ENCODE assay signal across 32 cellular contexts in the genomic region with DNA sequence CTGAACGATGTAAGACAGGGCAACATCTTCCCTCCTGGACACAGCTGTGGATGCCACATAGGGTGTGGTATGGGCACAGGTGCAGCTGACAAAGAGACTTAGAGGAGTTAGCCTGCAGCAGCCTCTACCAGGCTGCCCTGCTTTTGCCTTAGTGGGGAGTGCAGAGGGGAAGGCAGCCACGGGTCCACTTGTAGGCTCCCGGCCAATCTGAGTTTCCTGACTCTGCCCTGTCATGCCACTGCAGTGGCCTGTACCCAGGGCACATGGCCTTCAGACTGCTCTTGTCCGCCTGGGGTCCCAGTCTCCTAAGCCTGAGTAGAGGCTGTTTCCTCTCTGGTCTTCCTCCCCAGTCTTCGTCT. TPM values are rescaled to one million over a fixed set of nuclear protein-coding genes. Genes with fewer than 3 reads are reported as not detected.
DNase-seq lines count a peak whose midpoint lies in the region; ATAC-seq, FAIRE-seq and TF ChIP-seq lines count a peak whose summit lies in the region.
"Had no signal": no experiment of that assay in that cellular context is flagged by ENCODE, and none has a peak within 500 bp of the region (broad histone marks: within the 10 kb centered on the region; RNA-seq: fewer than 3 reads in every experiment).

No MANE protein-coding gene starts in this region.

- TF ChIP-seq CTCF in VCaP (conservative IDR thresholded peaks at IDR 0.05) (no peak), endodermal cell (conservative IDR thresholded peaks at IDR 0.05) (no peak), HepG2 (CRISPR knock-in tag; IDR thresholded peaks at IDR 0.05) (no peak), upper lobe of right lung (IDR thresholded peaks at IDR 0.05) (no peak)

- no peak overlapping the region for H3K27ac Mint-ChIP-seq in endodermal cell
- H3K27ac Mint-ChIP-seq: CD4-positive, alpha-beta memory T cell; GM23338; HFFc6; IgD-negative memory B cell had no signal

- FAIRE-seq in HepG2 (lab: Jason Lieb, UNC): no peak
- FAIRE-seq: GM18507 had no signal

- peaks cover 7% of the 10 kb centered on the region for H3K4me1 Mint-ChIP-seq in endodermal cell
- H3K4me1 Mint-ChIP-seq: CD4-positive, alpha-beta memory T cell; IgD-negative memory B cell had no signal

- H3K27me3 Mint-ChIP-seq in endodermal cell (ENCODE audit: insufficient read depth): peaks cover 7% of the 10 kb centered on the region

- H3K9ac ChIP-seq in endodermal cell (ENCODE audit: extremely low read depth, low read length, poor library complexity, severe bottlenecking): no peak overlapping the region
- H3K9ac ChIP-seq in HepG2 (ENCODE audit: insufficient read depth, low read depth, low read length): peak overlapping the region; percentile 75
- H3K9ac ChIP-seq: KMS-11 had no signal

- CTCF ChIA-PET in HepG2 (lab: Yijun Ruan, JAX; ENCODE audit: low intra/inter-chr PET ratio, low total read pairs): no interaction called here

- intact Hi-C loops in HepG2 (cut with micrococcal nuclease; ENCODE audit: unreplicated experiment): no loop called here
- intact Hi-C loops in upper lobe of right lung (cut with DNase I): no loop called here

- POLR2A ChIA-PET in HepG2 (lab: Yijun Ruan, JAX): interaction anchor here (1.1 to 3.3 kb wide), 13 partner anchors 16 to 164 kb away, joined by 3 to 34 read pairs (median 7); partner anchors contain the start of genes CST3 and NAPB

- H3K36me3 Mint-ChIP-seq in endodermal cell (ENCODE audit: low read depth): no peaks in the 10 kb centered on the region
- H3K36me3 Mint-ChIP-seq: CD4-positive, alpha-beta memory T cell; IgD-negative memory B cell had no signal

- H3K4me2 ChIP-seq in HepG2 (ENCODE audit: low read depth, low read length): peak overlapping the region; percentile 90
- H3K4me2 ChIP-seq: GM23338, KMS-11 had no signal

- H3K27ac ChIP-seq in VCaP (peak overlapping the region; percentile 61; the same call in 1 of the 2 replicates), endodermal cell (ENCODE audit: low read depth, low read length) (no peak overlapping the region), HepG2 (ENCODE audit: extremely low read length, insufficient read depth, low read length) (peak overlapping the region; percentile 80), upper lobe of right lung (no peak overlapping the region)
- H3K27ac ChIP-seq: KMS-11, RWPE1, SK-N-MC had no signal

- TF ChIP-seq EP300 in HepG2 (IDR thresholded peaks at IDR 0.05; ENCODE audit: low read depth in 2 of 2, low read length in 2 of 2): no peak
- no peak for TF ChIP-seq EP300 in HepG2 (CRISPR knock-in tag; IDR thresholded peaks at IDR 0.05; ENCODE audit: borderline replicate concordance)

- H3K79me2 ChIP-seq in HepG2 (ENCODE audit: insufficient read depth, low read length): no peaks in the 10 kb centered on the region

- in situ Hi-C loops in HepG2 (cut with HindIII; ENCODE audit: extremely low pct_ligation_motif_present, low pct_unique_long_range_greater_than_20kb): no loop called here

- H3K27me3 ChIP-seq in endodermal cell (ENCODE audit: control insufficient read depth, insufficient read depth, low read length, poor library complexity, severe bottlenecking) (no peaks in the 10 kb centered on the region), HepG2 (ENCODE audit: control insufficient read depth in 1 of 2, insufficient read depth in 2 of 2, low read length in 2 of 2) (no peaks in the 10 kb centered on the region), upper lobe of right lung (peaks cover 16% of the 10 kb centered on the region)

- TSS peak; percentile 89 for BruUV-seq in HepG2 (replicated peaks; lab: Mats Ljungman, UMichigan)

- peaks cover 14% of the 10 kb centered on the region for H3K9me3 Mint-ChIP-seq in endodermal cell
- H3K9me3 Mint-ChIP-seq: HFFc6 had no signal

- H2AFZ ChIP-seq in HepG2 (ENCODE audit: low read length): no peak overlapping the region
- H2AFZ ChIP-seq: GM23338 had no signal

- H3K4me1 ChIP-seq in endodermal cell (ENCODE audit: control insufficient read depth, insufficient read depth, low read length) (no peaks in the 10 kb centered on the region), HepG2 (ENCODE audit: insufficient read depth, low read length) (peaks cover 66% of the 10 kb centered on the region), upper lobe of right lung (no peaks in the 10 kb centered on the region)
- H3K4me1 ChIP-seq: HAP-1 had no signal

- no peaks in the 10 kb centered on the region for H3K36me3 ChIP-seq in endodermal cell (ENCODE audit: control insufficient read depth, insufficient read depth, low read length)
- no peaks in the 10 kb centered on the region for H3K36me3 ChIP-seq in HepG2 (replicated peaks in 1 of 2; ENCODE audit: control insufficient read depth in 1 of 2, insufficient read depth in 2 of 2, low read length in 2 of 2)
- no peaks in the 10 kb centered on the region for H3K36me3 ChIP-seq in upper lobe of right lung
- H3K36me3 ChIP-seq: HAP-1 had no signal

- H4K20me1 ChIP-seq in HepG2 (ENCODE audit: insufficient read depth, low read length): no peaks in the 10 kb centered on the region

- no peak overlapping the region for H3K4me3 Mint-ChIP-seq in endodermal cell
- H3K4me3 Mint-ChIP-seq: CD4-positive, alpha-beta memory T cell; GM23338; HFFc6; IgD-negative memory B cell had no signal

- 87 to 95% methylated on average over 4 to 5 of the region's 5 CpGs for WGBS in endodermal cell (ENCODE audit: insufficient coverage in 1 of 2, insufficient read length in 1 of 2), 2 experiments
- 42% methylated on average over 5 of the region's 5 CpGs for WGBS in HepG2 (ENCODE audit: low lambda C conversion rate)

- H3K9me3 ChIP-seq in endodermal cell (ENCODE audit: control insufficient read depth, low read length): peaks cover 7% of the 10 kb centered on the region
- H3K9me3 ChIP-seq in HepG2 (ENCODE audit: low read length): no peaks in the 10 kb centered on the region
- no peaks in the 10 kb centered on the region for H3K9me3 ChIP-seq in upper lobe of right lung
- H3K9me3 ChIP-seq: HAP-1 had no signal

- no peak for TF ChIP-seq RAD21 in HepG2 (CRISPR knock-in tag; IDR thresholded peaks at IDR 0.05)

- ATAC-seq in HepG2 (peak; percentile 37), upper lobe of right lung (peak; percentile 17), GM18519 (IDR thresholded peaks at IDR 0.05; ENCODE audit: low FRiP score, unreplicated experiment) (no peak)
- ATAC-seq: Panc1 had no signal

- H3K4me3 ChIP-seq in endodermal cell (ENCODE audit: low read length): no peak overlapping the region
- H3K4me3 ChIP-seq in HepG2 (replicated peaks in 1 of 3; ENCODE audit: insufficient read depth in 1 of 3, low read depth in 2 of 3, low read length in 3 of 3): peak overlapping the region in 1 of 3 experiments; percentile 58; a peak in 1 of 6 replicates
- no peak overlapping the region for H3K4me3 ChIP-seq in upper lobe of right lung
- H3K4me3 ChIP-seq: GM23338, HAP-1, SK-N-MC had no signal

- TF ChIP-seq POLR2A in HepG2 (IDR thresholded peaks at IDR 0.05; ENCODE audit: insufficient read depth in 1 of 2, low read depth in 2 of 2, low read length in 2 of 2): no peak

- DNase-seq in endodermal cell (peak; percentile 26), HepG2 (ENCODE audit: low spot score) (no peak), upper lobe of right lung (no peak), inferior parietal cortex (ENCODE audit: extremely low spot score) (no peak), NOMO-1 treated with dmso at 0.1 percent for 144 hours (lab: John Stamatoyannopoulos, UW; ENCODE audit: unreplicated experiment) (no peak)
- DNase-seq: C1 segment of cervical spinal cord; CD4-positive, alpha-beta memory T cell; COR-L47; DMS53; HFFc6; MM.1S; NCI-H1417; NCI-H1694; NCI-H2029 treated with DMSO at 0.1 percent for 48 hours; NCI-H2227 treated with DMSO at 0.1 percent for 48 hours; NCI-H526 treated with DMSO at 0.1 percent for 48 hours; SIG-M5 had no signal

RNA-seq across cellular contexts. Expression of gene CST9L, which starts 17.1 kb away (rescaled TPM):
- not detected for total RNA-seq in endodermal cell
- not detected for polyA plus RNA-seq in endodermal cell (2013, experiment 1 of 2)
- not detected for polyA plus RNA-seq in endodermal cell (2013, experiment 2 of 2)
- 0.15 TPM in 1 of 2 replicates, not detected in the other for total RNA-seq in HepG2 (2016; rRNA removed; fragmentation: Illumina TruSeq; extraction: Trizol)
- total RNA-seq in HepG2 (2016; cell fraction: cytosol; rRNA removed; fragmentation: Illumina TruSeq; extraction: Trizol; ENCODE audit: low read depth): not detected in 2 replicates
- total RNA-seq in HepG2 (2016; cell fraction: insoluble cytoplasmic fraction; rRNA removed; fragmentation: Illumina TruSeq; extraction: Trizol): not detected in 2 replicates
- not detected in 2 replicates for total RNA-seq in HepG2 (2016; cell fraction: membrane; rRNA removed; fragmentation: Illumina TruSeq; extraction: Trizol)
- total RNA-seq in HepG2 (2016; cell fraction: nucleus; rRNA removed; fragmentation: Illumina TruSeq; extraction: Trizol): not detected in 2 replicates
- polyA plus RNA-seq in HepG2 (2011; rRNA removed): not detected in 2 replicates
- polyA plus RNA-seq in HepG2 (2011; cell fraction: cytosol; rRNA removed): not detected in 2 replicates
- not detected in 2 replicates for polyA plus RNA-seq in HepG2 (2011; cell fraction: nucleus; rRNA removed)
- not detected in 2 replicates for polyA plus RNA-seq in HepG2 (2012)
- not detected in 2 replicates for polyA plus RNA-seq in HepG2 (2016; cell fraction: cytosol; fragmentation: Illumina TruSeq; extraction: Trizol; ENCODE audit: low read depth)
- not detected in 2 replicates for polyA plus RNA-seq in HepG2 (2016; cell fraction: insoluble cytoplasmic fraction; fragmentation: Illumina TruSeq; extraction: Trizol; ENCODE audit: low read depth)
- polyA plus RNA-seq in HepG2 (2016; cell fraction: membrane; fragmentation: Illumina TruSeq; extraction: Trizol; ENCODE audit: low read depth): not detected in 2 replicates
- polyA plus RNA-seq in HepG2 (2016; cell fraction: nucleus; fragmentation: Illumina TruSeq; extraction: Trizol; ENCODE audit: insufficient read depth, low read depth): not detected in 2 replicates
- polyA minus RNA-seq in HepG2 (2011; rRNA and poly(A)+ RNA removed; ENCODE audit: low replicate concordance): not detected in 2 replicates
- not detected in 2 replicates for polyA minus RNA-seq in HepG2 (2011; cell fraction: cytosol; rRNA and poly(A)+ RNA removed)
- polyA minus RNA-seq in HepG2 (2011; cell fraction: nucleus; rRNA and poly(A)+ RNA removed): not detected in 2 replicates
- not detected for total RNA-seq in upper lobe of right lung
- total RNA-seq: A673; CD4-positive, alpha-beta memory T cell; Daoy; G401; GM23338; HFFc6; NCI-H460; OCI-LY7 had no signal
- polyA plus RNA-seq: CD4-positive, alpha-beta memory T cell; GM23338; IgD-negative memory B cell had no signal

RNA-seq across cellular contexts. Expression of gene CST9, which starts 20.3 kb away (rescaled TPM):
- total RNA-seq in endodermal cell (not detected), HepG2 (2016; rRNA removed; fragmentation: Illumina TruSeq; extraction: Trizol) (0.07 TPM in 1 of 2 replicates, not detected in the other), upper lobe of right lung (not detected)
- polyA plus RNA-seq in endodermal cell (2013, experiment 1 of 2): not detected
- polyA plus RNA-seq in endodermal cell (2013, experiment 2 of 2): not detected
- not detected in 2 replicates for total RNA-seq in HepG2 (2016; cell fraction: cytosol; rRNA removed; fragmentation: Illumina TruSeq; extraction: Trizol; ENCODE audit: low read depth)
- not detected in 2 replicates for total RNA-seq in HepG2 (2016; cell fraction: insoluble cytoplasmic fraction; rRNA removed; fragmentation: Illumina TruSeq; extraction: Trizol)
- not detected in 2 replicates for total RNA-seq in HepG2 (2016; cell fraction: membrane; rRNA removed; fragmentation: Illumina TruSeq; extraction: Trizol)
- not detected in 2 replicates for total RNA-seq in HepG2 (2016; cell fraction: nucleus; rRNA removed; fragmentation: Illumina TruSeq; extraction: Trizol)
- polyA plus RNA-seq in HepG2 (2011; rRNA removed): not detected in 2 replicates
- polyA plus RNA-seq in HepG2 (2011; cell fraction: cytosol; rRNA removed): not detected in 2 replicates
- polyA plus RNA-seq in HepG2 (2011; cell fraction: nucleus; rRNA removed): not detected in 2 replicates
- not detected in 2 replicates for polyA plus RNA-seq in HepG2 (2012)
- polyA plus RNA-seq in HepG2 (2016; cell fraction: cytosol; fragmentation: Illumina TruSeq; extraction: Trizol; ENCODE audit: low read depth): not detected in 2 replicates
- polyA plus RNA-seq in HepG2 (2016; cell fraction: insoluble cytoplasmic fraction; fragmentation: Illumina TruSeq; extraction: Trizol; ENCODE audit: low read depth): not detected in 2 replicates
- polyA plus RNA-seq in HepG2 (2016; cell fraction: membrane; fragmentation: Illumina TruSeq; extraction: Trizol; ENCODE audit: low read depth): not detected in 2 replicates
- not detected in 2 replicates for polyA plus RNA-seq in HepG2 (2016; cell fraction: nucleus; fragmentation: Illumina TruSeq; extraction: Trizol; ENCODE audit: insufficient read depth, low read depth)
- not detected in 2 replicates for polyA minus RNA-seq in HepG2 (2011; rRNA and poly(A)+ RNA removed; ENCODE audit: low replicate concordance)
- polyA minus RNA-seq in HepG2 (2011; cell fraction: cytosol; rRNA and poly(A)+ RNA removed): not detected in 2 replicates
- 0.25 TPM in 1 of 2 replicates, not detected in the other for polyA minus RNA-seq in HepG2 (2011; cell fraction: nucleus; rRNA and poly(A)+ RNA removed)
- total RNA-seq: A673; CD4-positive, alpha-beta memory T cell; Daoy; G401; GM23338; HFFc6; NCI-H460; OCI-LY7 had no signal
- polyA plus RNA-seq: CD4-positive, alpha-beta memory T cell; GM23338; IgD-negative memory B cell had no signal

RNA-seq across cellular contexts. Expression of gene CST3, which starts 52.3 kb away (rescaled TPM):
- total RNA-seq in endodermal cell (100 to 1,000 TPM; 131 to 177 TPM), HepG2 (2016; rRNA removed; fragmentation: Illumina TruSeq; extraction: Trizol) (300 and 690 TPM in 2 replicates), upper lobe of right lung (666 TPM)
- polyA plus RNA-seq in endodermal cell (2013, experiment 1 of 2): 161 TPM
- polyA plus RNA-seq in endodermal cell (2013, experiment 2 of 2): 145 TPM
- 306 and 400 TPM in 2 replicates for total RNA-seq in HepG2 (2016; cell fraction: cytosol; rRNA removed; fragmentation: Illumina TruSeq; extraction: Trizol; ENCODE audit: low read depth)
- 277 and 657 TPM in 2 replicates for total RNA-seq in HepG2 (2016; cell fraction: insoluble cytoplasmic fraction; rRNA removed; fragmentation: Illumina TruSeq; extraction: Trizol)
- total RNA-seq in HepG2 (2016; cell fraction: membrane; rRNA removed; fragmentation: Illumina TruSeq; extraction: Trizol): 267 and 341 TPM in 2 replicates
- 478 and 575 TPM in 2 replicates for total RNA-seq in HepG2 (2016; cell fraction: nucleus; rRNA removed; fragmentation: Illumina TruSeq; extraction: Trizol)
- polyA plus RNA-seq in HepG2 (2011; rRNA removed): 1,005 and 1,077 TPM in 2 replicates
- polyA plus RNA-seq in HepG2 (2011; cell fraction: cytosol; rRNA removed): 827 and 1,616 TPM in 2 replicates
- 530 and 563 TPM in 2 replicates for polyA plus RNA-seq in HepG2 (2011; cell fraction: nucleus; rRNA removed)
- polyA plus RNA-seq in HepG2 (2012): 560 and 584 TPM in 2 replicates
- 569 and 650 TPM in 2 replicates for polyA plus RNA-seq in HepG2 (2016; cell fraction: cytosol; fragmentation: Illumina TruSeq; extraction: Trizol; ENCODE audit: low read depth)
- 435 and 510 TPM in 2 replicates for polyA plus RNA-seq in HepG2 (2016; cell fraction: insoluble cytoplasmic fraction; fragmentation: Illumina TruSeq; extraction: Trizol; ENCODE audit: low read depth)
- 388 and 429 TPM in 2 replicates for polyA plus RNA-seq in HepG2 (2016; cell fraction: membrane; fragmentation: Illumina TruSeq; extraction: Trizol; ENCODE audit: low read depth)
- 1,429 and 1,592 TPM in 2 replicates for polyA plus RNA-seq in HepG2 (2016; cell fraction: nucleus; fragmentation: Illumina TruSeq; extraction: Trizol; ENCODE audit: insufficient read depth, low read depth)
- 60.4 and 1,528 TPM in 2 replicates for polyA minus RNA-seq in HepG2 (2011; rRNA and poly(A)+ RNA removed; ENCODE audit: low replicate concordance)
- polyA minus RNA-seq in HepG2 (2011; cell fraction: cytosol; rRNA and poly(A)+ RNA removed): 688 and 730 TPM in 2 replicates
- 130 and 153 TPM in 2 replicates for polyA minus RNA-seq in HepG2 (2011; cell fraction: nucleus; rRNA and poly(A)+ RNA removed)
- total RNA-seq: OCI-LY7 had no signal

Comparison
In these comparisons a context has a peak if more than half of its experiments do, and no peak if none do; other contexts are left out.
1. H3K27ac ChIP-seq: peak in VCaP (single experiment) and HepG2 (single experiment); none in endodermal cell (single experiment) and upper lobe of right lung (single experiment).